ENCODE assay signal across 9 cellular contexts in genomic region chr7:141011443-141011842, GRCh38.
"Had no signal": no experiment of that assay in that cellular context is flagged by ENCODE, and none has a peak within 500 bp of the region (broad histone marks: within the 10 kb centered on the region; RNA-seq: fewer than 3 reads in every experiment).

No MANE protein-coding gene starts in this region.

- H3K4me1 ChIP-seq: upper lobe of right lung had no signal

- H3K4me3 Mint-ChIP-seq: activated CD8-positive, alpha-beta T cell treated with anti-CD3 and anti-CD28 coated beads for 36 hours had no signal

- H3K4me3 ChIP-seq: body of pancreas, SK-N-MC, stomach, thoracic aorta, upper lobe of right lung had no signal

- H3K27ac ChIP-seq: body of pancreas, neutrophil, SK-N-MC, stomach, thoracic aorta, upper lobe of right lung had no signal

- DNase-seq: cortex of kidney, upper lobe of right lung had no signal

- H3K27me3 Mint-ChIP-seq: activated CD8-positive, alpha-beta T cell treated with anti-CD3 and anti-CD28 coated beads for 36 hours had no signal

- H3K27ac Mint-ChIP-seq: WTC11 had no signal

- H3K27me3 ChIP-seq: body of pancreas, stomach had no signal

- H3K9me3 ChIP-seq: body of pancreas, neutrophil, upper lobe of right lung had no signal
